In the genomic region with DNA sequence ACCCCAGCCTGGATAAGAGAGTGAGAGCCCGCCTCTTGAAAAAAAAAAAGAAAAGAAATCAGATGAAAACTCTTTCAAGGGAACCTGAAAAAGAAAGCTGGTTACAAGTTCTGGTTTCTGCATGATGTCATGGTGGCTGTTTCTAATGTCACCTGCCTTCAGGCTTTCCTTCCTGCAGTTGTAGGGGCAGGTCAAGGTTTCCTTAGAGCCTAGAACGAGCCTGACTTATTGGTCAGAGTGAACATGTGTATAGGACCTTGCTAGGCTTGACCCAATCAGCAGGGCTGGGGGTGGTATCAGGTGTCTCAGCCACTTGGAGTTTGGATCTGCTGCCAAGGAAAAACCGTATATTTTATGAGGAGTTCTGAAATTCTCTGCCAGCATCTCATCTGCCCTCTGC, we compare ENCODE assay signal across 23 cellular contexts. TPM values are rescaled to one million over a fixed set of nuclear protein-coding genes. Genes with fewer than 3 reads are reported as not detected.
DNase-seq lines count a peak whose midpoint lies in the region; ATAC-seq and TF ChIP-seq lines count a peak whose summit lies in the region.
"Had no signal": no experiment of that assay in that cellular context is flagged by ENCODE, and none has a peak within 500 bp of the region (broad histone marks: within the 10 kb centered on the region; RNA-seq: fewer than 3 reads in every experiment).

No MANE protein-coding gene starts in this region.

- no peak overlapping the region for H3K4me3 Mint-ChIP-seq in activated CD8-positive, alpha-beta memory T cell treated with anti-CD3 and anti-CD28 coated beads, Interleukin-2, amount 10 ng/mL, durations not matched to agents 7 days and 5 days
- peak overlapping the region; percentile 45 for H3K4me3 Mint-ChIP-seq in neural crest cell
- H3K4me3 Mint-ChIP-seq: nephron progenitor cell had no signal

- no peak for DNase-seq in activated CD8-positive, alpha-beta memory T cell treated with anti-CD3 and anti-CD28 coated beads, Interleukin-2, amount 10 ng/mL, durations not matched to agents 7 days and 5 days
- no peak for DNase-seq in activated CD8-positive, alpha-beta memory T cell treated with anti-CD3 and anti-CD28 coated beads for 24 hours
- DNase-seq in LNCaP clone FGC (ENCODE audit: low read depth) (peak; percentile 86), neural crest cell (ENCODE audit: low read depth, low spot score) (no peak), EL (no peak), NCI-H2029 (lab: John Stamatoyannopoulos, UW) (no peak)
- no peak for DNase-seq in activated CD4-positive, CD25-positive, alpha-beta regulatory T cell (lab: John Stamatoyannopoulos, UW)
- DNase-seq: activated CD4-positive, CD25-positive, alpha-beta regulatory T cell treated with anti-CD3 and anti-CD28 coated beads, Interleukin-2, amount 50 U/mL, for 72 hours; colonic mucosa; glutamatergic neuron; GOT3; left colon; NCI-H1436 treated with DMSO at 0.1 percent for 48 hours; NCI-H345; nephron progenitor cell; psoas muscle; stimulated activated CD4-positive, alpha-beta T cell treated with anti-CD3 and anti-CD28 coated beads, Interleukin-2, amount 100 ng/mL, for 48 hours; T-helper 9 cell had no signal

- H3K4me3 ChIP-seq in LNCaP clone FGC (ENCODE audit: low read depth, low read length) = no peak overlapping the region
- H3K4me3 ChIP-seq: BLaER1, colonic mucosa, psoas muscle had no signal

- H3K36me3 Mint-ChIP-seq in activated CD8-positive, alpha-beta memory T cell treated with anti-CD3 and anti-CD28 coated beads, Interleukin-2, amount 10 ng/mL, durations not matched to agents 7 days and 5 days = peaks cover 31% of the 10 kb centered on the region
- peaks cover 5% of the 10 kb centered on the region for H3K36me3 Mint-ChIP-seq in neural crest cell (ENCODE audit: low read depth)

- TF ChIP-seq CTCF in LNCaP clone FGC (IDR thresholded peaks at IDR 0.05; ENCODE audit: control insufficient read depth, extremely low read depth, insufficient read depth) = no peak
- TF ChIP-seq CTCF in neural crest cell (conservative IDR thresholded peaks at IDR 0.05) = no peak

- CTCF ChIA-PET in activated CD8-positive, alpha-beta memory T cell treated with anti-CD3 and anti-CD28 coated beads, Interleukin-2, amount 10 ng/mL, durations not matched to agents 7 days and 5 days (lab: Charles Lee) = interaction anchor here (0.6 to 2.7 kb wide), 3 partner anchors 72 to 130 kb away, joined by 3 to 6 read pairs (median 3); partner anchors contain the start of gene INAFM2

- peaks cover 45% of the 10 kb centered on the region for H3K4me1 Mint-ChIP-seq in activated CD8-positive, alpha-beta memory T cell treated with anti-CD3 and anti-CD28 coated beads, Interleukin-2, amount 10 ng/mL, durations not matched to agents 7 days and 5 days
- peaks cover 23% of the 10 kb centered on the region for H3K4me1 Mint-ChIP-seq in neural crest cell

- H3K27me3 Mint-ChIP-seq in activated CD8-positive, alpha-beta memory T cell treated with anti-CD3 and anti-CD28 coated beads, Interleukin-2, amount 10 ng/mL, durations not matched to agents 7 days and 5 days = no peaks in the 10 kb centered on the region
- H3K27me3 Mint-ChIP-seq in neural crest cell (ENCODE audit: low read depth) = no peaks in the 10 kb centered on the region

- peak overlapping the region; percentile 52 for H3K27ac Mint-ChIP-seq in activated CD8-positive, alpha-beta memory T cell treated with anti-CD3 and anti-CD28 coated beads, Interleukin-2, amount 10 ng/mL, durations not matched to agents 7 days and 5 days
- no peak overlapping the region for H3K27ac Mint-ChIP-seq in neural crest cell (ENCODE audit: unreplicated experiment)
- H3K27ac Mint-ChIP-seq: nephron progenitor cell had no signal

- no peak for ATAC-seq in activated CD8-positive, alpha-beta memory T cell treated with anti-CD3 and anti-CD28 coated beads, Interleukin-2, amount 10 ng/mL, durations not matched to agents 7 days and 5 days
- peak; percentile 37 for ATAC-seq in GM18867 (IDR thresholded peaks at IDR 0.05; ENCODE audit: unreplicated experiment)
- ATAC-seq: left colon, psoas muscle had no signal

- H3K9me3 Mint-ChIP-seq in activated CD8-positive, alpha-beta memory T cell treated with anti-CD3 and anti-CD28 coated beads, Interleukin-2, amount 10 ng/mL, durations not matched to agents 7 days and 5 days (ENCODE audit: low read depth) = no peaks in the 10 kb centered on the region
- no peaks in the 10 kb centered on the region for H3K9me3 Mint-ChIP-seq in neural crest cell
- H3K9me3 Mint-ChIP-seq: nephron progenitor cell had no signal

RNA-seq across cellular contexts. Expression of gene IVD, which starts 3.8 kb away (rescaled TPM):
- total RNA-seq in activated CD8-positive, alpha-beta memory T cell treated with anti-CD3 and anti-CD28 coated beads, Interleukin-2, amount 10 ng/mL, durations not matched to agents 7 days and 5 days = 10 to 100 TPM; 70.3 to 87.2 TPM
- 75.2 and 81.4 TPM in 2 replicates for total RNA-seq in neural crest cell

RNA-seq across cellular contexts. Expression of gene KNSTRN, which starts 26.8 kb away (rescaled TPM):
- 10 to 100 TPM; 77.1 to 82.0 TPM for total RNA-seq in activated CD8-positive, alpha-beta memory T cell treated with anti-CD3 and anti-CD28 coated beads, Interleukin-2, amount 10 ng/mL, durations not matched to agents 7 days and 5 days
- 73.7 and 74.7 TPM in 2 replicates for total RNA-seq in neural crest cell

RNA-seq across cellular contexts. Expression of gene BAHD1, which starts 31.4 kb away (rescaled TPM):
- total RNA-seq in activated CD8-positive, alpha-beta memory T cell treated with anti-CD3 and anti-CD28 coated beads, Interleukin-2, amount 10 ng/mL, durations not matched to agents 7 days and 5 days = 10 to 100 TPM; 24.1 to 25.6 TPM
- 25.6 and 26.4 TPM in 2 replicates for total RNA-seq in neural crest cell

RNA-seq across cellular contexts. Expression of gene DISP2, which starts 51.3 kb away (rescaled TPM):
- under 1 TPM; 0.23 to 0.37 TPM for total RNA-seq in activated CD8-positive, alpha-beta memory T cell treated with anti-CD3 and anti-CD28 coated beads, Interleukin-2, amount 10 ng/mL, durations not matched to agents 7 days and 5 days
- 2.0 and 3.1 TPM in 2 replicates for total RNA-seq in neural crest cell

RNA-seq across cellular contexts. Expression of gene PHGR1, which starts 58.5 kb away (rescaled TPM):
- not detected for total RNA-seq in activated CD8-positive, alpha-beta memory T cell treated with anti-CD3 and anti-CD28 coated beads, Interleukin-2, amount 10 ng/mL, durations not matched to agents 7 days and 5 days
- total RNA-seq in neural crest cell = not detected in 2 replicates
- total RNA-seq: A673, fibroblast of lung, psoas muscle, skeletal muscle tissue had no signal
